In genomic region chr1:22132517-22133235, GRCh38 we compare ENCODE assay signal across 11 cellular contexts. TPM values are rescaled to one million over a fixed set of nuclear protein-coding genes. Genes with fewer than 3 reads are reported as not detected.
A peak's percentile ranks its signal among the peaks of the same experiment; 100 is the strongest.
DNase-seq lines count a peak whose midpoint lies in the region; ATAC-seq, FAIRE-seq and TF ChIP-seq lines count a peak whose summit lies in the region.
"Had no signal": no experiment of that assay in that cellular context is flagged by ENCODE, and none has a peak within 500 bp of the region (broad histone marks: within the 10 kb centered on the region; RNA-seq: fewer than 3 reads in every experiment).

No MANE protein-coding gene starts in this region.

- H3K27me3 ChIP-seq in adipocyte (replicated peaks; ENCODE audit: control insufficient read depth, insufficient read depth, low read length) (peaks cover 21% of the 10 kb centered on the region), foreskin keratinocyte (peaks cover 18% of the 10 kb centered on the region)
- H3K27me3 ChIP-seq: BLaER1 had no signal

- H3K4me3 ChIP-seq in A549 = no peak overlapping the region
- no peak overlapping the region for H3K4me3 ChIP-seq in HEK293 (ENCODE audit: low read depth, low read length)
- H3K4me3 ChIP-seq in adipocyte (ENCODE audit: low read length) = no peak overlapping the region
- H3K4me3 ChIP-seq: BLaER1 had no signal

- POLR2A ChIA-PET in A549 (lab: Yijun Ruan, JAX) (no interaction called here), HEK293 (lab: Yijun Ruan, JAX) (no interaction called here)

- TF ChIP-seq POLR2A in A549 (IDR thresholded peaks at IDR 0.05; ENCODE audit: low read length) = no peak

- H3K9ac ChIP-seq in adipocyte (ENCODE audit: low read length) = no peak overlapping the region
- H3K9ac ChIP-seq: BLaER1 had no signal

- H3K36me3 ChIP-seq in HEK293 (ENCODE audit: control insufficient read depth in 2 of 2, insufficient read depth in 1 of 2, low read length in 2 of 2) (no peaks in the 10 kb centered on the region), adipocyte (ENCODE audit: control insufficient read depth, insufficient read depth, low read length, severe bottlenecking) (no peaks in the 10 kb centered on the region)
- H3K36me3 ChIP-seq: BLaER1 had no signal

- DNase-seq in A549 (ENCODE audit: low read depth in 1 of 2, low spot score in 1 of 2) = peak in 1 of 2 experiments; percentile 41
- DNase-seq in adipocyte (ENCODE audit: low read depth) = peak; percentile 78
- peak in 1 of 2 donors; percentile 48 for DNase-seq in foreskin keratinocyte
- no peak for DNase-seq in left lobe of liver (ENCODE audit: low spot score)

- no peak for TF ChIP-seq RAD21 in A549 (conservative IDR thresholded peaks at IDR 0.05 in 1 of 2, IDR thresholded peaks at IDR 0.05 in 1 of 2)

- CTCF ChIA-PET in A549 (lab: Yijun Ruan, JAX) = interaction anchor here (0.6 to 3.9 kb wide), 16 partner anchors 8 to 287 kb away, joined by 3 to 35 read pairs (median 5); no protein-coding TSS in a partner anchor
- CTCF ChIA-PET in HEK293 (lab: Yijun Ruan, JAX) = interaction anchor here (0.5 to 6.5 kb wide), 14 partner anchors 8 to 847 kb away, joined by 3 to 61 read pairs (median 3); no protein-coding TSS in a partner anchor

- no peak for TF ChIP-seq EP300 in A549 (IDR thresholded peaks at IDR 0.05)

- peak overlapping the region in 1 of 2 experiments; percentile 40; a peak in 1 of 6 replicates for H3K27ac ChIP-seq in A549
- H3K27ac ChIP-seq in HEK293 (ENCODE audit: extremely low read depth, low read depth, low read length) = no peak overlapping the region
- H3K27ac ChIP-seq in foreskin keratinocyte = no peak overlapping the region
- H3K27ac ChIP-seq: BLaER1 had no signal

- 87% methylated on average over 4 of the region's 15 CpGs for WGBS in A549 (ENCODE audit: missing lambda C conversion rate)

- no peaks in the 10 kb centered on the region for H3K9me3 ChIP-seq in A549
- no peaks in the 10 kb centered on the region for H3K9me3 ChIP-seq in HEK293 (ENCODE audit: control insufficient read depth, insufficient read depth, low read depth, low read length)
- no peaks in the 10 kb centered on the region for H3K9me3 ChIP-seq in adipocyte (ENCODE audit: control insufficient read depth, low read length)
- H3K9me3 ChIP-seq: BLaER1 had no signal

- ATAC-seq in A549 = peak; percentile 54 to 66; a peak in 3 of 6 replicates
- ATAC-seq in foreskin keratinocyte = peak; percentile 52
- no peak for ATAC-seq in GM18867 (IDR thresholded peaks at IDR 0.05; ENCODE audit: unreplicated experiment)
- ATAC-seq in left lobe of liver = no peak
- ATAC-seq in GM21367 (IDR thresholded peaks at IDR 0.05; ENCODE audit: unreplicated experiment) = no peak
- ATAC-seq in HG02588 (IDR thresholded peaks at IDR 0.05; ENCODE audit: unreplicated experiment) = no peak

- H3K4me1 ChIP-seq in A549 (peaks cover 13% of the 10 kb centered on the region), HEK293 (ENCODE audit: control insufficient read depth, insufficient read depth, low read length) (no peaks in the 10 kb centered on the region), adipocyte (ENCODE audit: control insufficient read depth, insufficient read depth, low read length) (peaks cover 6% of the 10 kb centered on the region), foreskin keratinocyte (peaks cover 5% of the 10 kb centered on the region)

- TF ChIP-seq CTCF in A549 (IDR thresholded peaks at IDR 0.05) (no peak), HEK293 (tag by site-specific recombination; IDR thresholded peaks at IDR 0.05) (no peak), foreskin keratinocyte (conservative IDR thresholded peaks at IDR 0.05) (no peak)

- peak overlapping the region; percentile 51 for H3K4me2 ChIP-seq in A549
- H3K4me2 ChIP-seq: BLaER1 had no signal

- FAIRE-seq in A549 (lab: Jason Lieb, UNC) = no peak
- FAIRE-seq: frontal cortex had no signal

TF ChIP-seq in A549, 52 proteins besides CTCF, POLR2A, EP300 and RAD21 (continues in another document):
- TF ChIP-seq CBX2 (IDR thresholded peaks at IDR 0.05; ENCODE audit: borderline replicate concordance, low read depth) (no peak), NFE2L2 (conservative IDR thresholded peaks at IDR 0.05; ENCODE audit: low read length) (no peak), JUN (IDR thresholded peaks at IDR 0.05) (no peak), E2F6 (IDR thresholded peaks at IDR 0.05; ENCODE audit: borderline replicate concordance, low read depth) (no peak), POLR2AphosphoS2 (conservative IDR thresholded peaks at IDR 0.05; ENCODE audit: low read length) (no peak), ZFP36 (IDR thresholded peaks at IDR 0.05; ENCODE audit: borderline replicate concordance, partially characterized antibody) (no peak), BHLHE40 (IDR thresholded peaks at IDR 0.05; ENCODE audit: low read depth, low read length) (no peak), KDM1A (IDR thresholded peaks at IDR 0.05; ENCODE audit: low read depth) (no peak), ELK1 (IDR thresholded peaks at IDR 0.05; ENCODE audit: low read depth, low read length) (no peak), EHF (CRISPR knock-in tag; IDR thresholded peaks at IDR 0.05) (no peak), MAZ (IDR thresholded peaks at IDR 0.05; ENCODE audit: borderline replicate concordance, low read depth, low read length) (no peak), HDAC2 (IDR thresholded peaks at IDR 0.05) (no peak), RNF2 (IDR thresholded peaks at IDR 0.05; ENCODE audit: borderline replicate concordance, low read depth) (no peak), MAFK (IDR thresholded peaks at IDR 0.05; ENCODE audit: partially characterized antibody) (no peak), TP53 (CRISPR knock-in tag; IDR thresholded peaks at IDR 0.05) (no peak)

TF ChIP-seq in HEK293, 187 proteins besides CTCF, POLR2A, EP300 and RAD21 (continues in another document):
- TF ChIP-seq ZNF362 (tag by site-specific recombination; IDR thresholded peaks at IDR 0.05) (no peak), EGR2 (tag by site-specific recombination; IDR thresholded peaks at IDR 0.05; ENCODE audit: low read depth) (no peak), ZNF148 (tag by site-specific recombination; IDR thresholded peaks at IDR 0.05; ENCODE audit: borderline replicate concordance) (no peak), ZNF558 (tag by site-specific recombination; IDR thresholded peaks at IDR 0.05) (no peak), KLF8 (tag by site-specific recombination; IDR thresholded peaks at IDR 0.05) (0 out of 2 replicates have a peak, but pooled peaks have one; percentile 20), KLF1 (tag by site-specific recombination; IDR thresholded peaks at IDR 0.05) (no peak)

RNA-seq across cellular contexts. Expression of gene WNT4, which starts 10.2 kb away (rescaled TPM):
- polyA plus RNA-seq in A549 (2011; rRNA removed) (0.62 and 0.85 TPM in 2 replicates), A549 (2017; fragmentation: RNase III; extraction: RNeasy Plus Mini Kit Qiagen cat#74134 plus additional on column Dnase treatment) (0.13 to 0.33 TPM (median 0.23 TPM) in 3 replicates), foreskin keratinocyte (0.17 and 0.26 TPM in 2 replicates)
- 0.39 and 0.49 TPM in 2 replicates for polyA plus RNA-seq in A549 (2012; cell fraction: cytosol; rRNA removed)
- polyA plus RNA-seq in A549 (2012; cell fraction: nucleus; rRNA removed) = 0.16 and 0.28 TPM in 2 replicates
- 0.54 and 0.87 TPM in 2 replicates for polyA minus RNA-seq in A549 (2011; rRNA and poly(A)+ RNA removed)
- total RNA-seq in foreskin keratinocyte (0.21 and 0.24 TPM in 2 replicates), left lobe of liver (0.35 TPM)
- total RNA-seq: OCI-LY7 had no signal

Comparison
In these comparisons a context has a peak if more than half of its experiments do, and no peak if none do; other contexts are left out.
1. ATAC-seq: peak in A549 (2 of 2) and foreskin keratinocyte (single experiment); none in GM18867 (single experiment), left lobe of liver (single experiment), GM21367 (single experiment) and HG02588 (single experiment).